ENCODE assay signal across 30 cellular contexts in the genomic region with DNA sequence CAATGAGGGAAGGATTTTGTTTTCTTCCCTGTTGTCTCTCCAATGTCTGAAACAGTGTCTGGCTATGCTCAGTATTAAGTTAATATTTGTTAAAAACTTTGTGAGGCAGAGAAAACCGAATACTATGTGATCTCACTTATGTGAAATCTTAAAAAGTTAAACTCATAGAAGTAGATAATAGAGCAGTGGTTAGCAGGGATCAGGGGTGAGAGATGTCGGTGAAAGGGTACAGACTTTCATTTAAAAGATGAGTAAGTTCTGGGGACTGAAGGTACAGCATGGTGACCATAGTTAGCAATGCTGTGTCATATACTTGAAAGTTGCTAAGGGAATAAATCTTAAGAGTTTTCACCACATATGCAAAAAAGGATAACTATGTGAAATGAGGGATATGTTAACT.
"Had no signal": no experiment of that assay in that cellular context is flagged by ENCODE, and none has a peak within 500 bp of the region (broad histone marks: within the 10 kb centered on the region; RNA-seq: fewer than 3 reads in every experiment).

No MANE protein-coding gene starts in this region.

- H3K4me3 ChIP-seq: adrenal gland, body of pancreas, breast epithelium had no signal

- H3K4me1 ChIP-seq: adrenal gland, body of pancreas, breast epithelium had no signal

- H3K27ac ChIP-seq: adrenal gland, body of pancreas, brain microvascular endothelial cell, breast epithelium, VCaP had no signal

- H3K9me3 ChIP-seq: adrenal gland, body of pancreas had no signal

- H3K27me3 ChIP-seq: adrenal gland, body of pancreas, brain microvascular endothelial cell, breast epithelium had no signal

- DNase-seq: activated B cell treated with CpG ODN at 0.5 μM for 24 hours; activated CD4-positive, alpha-beta memory T cell treated with anti-CD3 and anti-CD28 coated beads for 36 hours; activated CD4-positive, alpha-beta T cell treated with anti-CD3 and anti-CD28 coated beads for 4 hours; activated CD4-positive, alpha-beta T cell treated with anti-CD3 and anti-CD28 coated beads, Interleukin-2, amount 10 ng/mL, durations not matched to agents 24 days and 14 days; activated CD4-positive, alpha-beta T cell treated with anti-CD3 and anti-CD28 coated beads, Interleukin-2, amount 50 U/mL, for 1 hour; activated CD4-positive, alpha-beta T cell treated with anti-CD3 and anti-CD28 coated beads, Interleukin-2, amount 50 U/mL, for 4 hours; activated CD4-positive, CD25-positive, alpha-beta regulatory T cell treated with anti-CD3 and anti-CD28 coated beads, Interleukin-2, amount 50 U/mL, for 72 hours; activated CD8-positive, alpha-beta memory T cell treated with anti-CD3 and anti-CD28 coated beads, Interleukin-2, amount 50 U/mL, for 4 hours; activated CD8-positive, alpha-beta T cell treated with anti-CD3 and anti-CD28 coated beads for 36 hours; activated effector memory CD4-positive, alpha-beta T cell treated with anti-CD3 and anti-CD28 coated beads, Interleukin-2, amount 50 U/mL, for 16 hours; activated gamma-delta T cell treated with Interleukin-2 at 50 U/mL for 16 hours; activated naive CD4-positive, alpha-beta T cell; activated naive CD4-positive, alpha-beta T cell treated with anti-CD3 and anti-CD28 coated beads for 36 hours; activated naive CD4-positive, alpha-beta T cell treated with anti-CD3 and anti-CD28 coated beads, Interleukin-2, amount 50 U/mL, for 16 hours; activated naive CD8-positive, alpha-beta T cell treated with anti-CD3 and anti-CD28 coated beads for 36 hours; activated T-cell treated with anti-CD3 and anti-CD28 coated beads for 4 hours; activated T-cell treated with anti-CD3 and anti-CD28 coated beads, Interleukin-2, amount 50 U/mL, for 1 hour; activated T-cell treated with anti-CD3 and anti-CD28 coated beads, Interleukin-2, amount 50 U/mL, for 4 hours; activated T-cell treated with anti-CD3 and anti-CD28 coated beads, Interleukin-2, amount 50 U/mL, for 72 hours; adrenal gland; amniotic stem cell; aorta; body of pancreas; brain microvascular endothelial cell; cerebellar nuclear complex; T-helper 1 cell; T-helper 2 cell; T-helper 9 cell had no signal

- H3K36me3 ChIP-seq: adrenal gland, brain microvascular endothelial cell, breast epithelium had no signal
